In the genomic region with DNA sequence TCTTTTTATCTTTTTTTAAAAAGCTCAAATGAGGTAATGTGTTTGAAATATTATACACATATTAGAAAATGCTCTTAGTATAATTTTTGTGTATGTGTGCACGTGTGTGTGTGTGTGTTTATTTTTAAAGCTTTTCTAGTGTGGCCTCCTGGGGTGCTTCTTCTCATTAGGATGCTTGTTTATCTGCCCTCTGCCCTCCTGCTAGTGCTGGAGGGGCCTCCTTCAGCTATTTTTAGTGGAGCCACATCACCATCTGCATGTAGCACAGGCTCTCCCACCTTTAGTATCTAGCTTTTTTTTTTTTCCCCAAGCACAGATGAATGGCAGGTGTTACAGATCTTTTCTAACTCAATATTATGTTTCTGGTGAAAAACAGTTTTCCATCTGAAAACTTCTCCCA, we compare ENCODE assay signal across 21 cellular contexts.
DNase-seq lines count a peak whose midpoint lies in the region; ATAC-seq and TF ChIP-seq lines count a peak whose summit lies in the region.
"Had no signal": no experiment of that assay in that cellular context is flagged by ENCODE, and none has a peak within 500 bp of the region (broad histone marks: within the 10 kb centered on the region; RNA-seq: fewer than 3 reads in every experiment).

No MANE protein-coding gene starts in this region.

- no peaks in the 10 kb centered on the region for H3K9me2 ChIP-seq in GM23338 (ENCODE audit: insufficient read depth)

- no peak for DNase-seq in GM23338 (ENCODE audit: low spot score)
- DNase-seq in NCI-H69 (lab: John Stamatoyannopoulos, UW): peak; percentile 45
- DNase-seq in iPS-NIHi11 (ENCODE audit: low spot score): peak; percentile 12
- DNase-seq in stimulated activated CD8-positive, alpha-beta memory T cell treated with anti-CD3 and anti-CD28 coated beads, Interleukin-4, amount 100 ng/mL, for 48 hours: no peak
- no peak for DNase-seq in osteocyte (ENCODE audit: extremely low spot score, unreplicated experiment)
- DNase-seq: AML-193; CD4-positive, alpha-beta T cell; Karpas-422; MV-4-11; NCI-H1105 treated with DMSO at 0.1 percent for 48 hours; NCI-H1694; NCI-H2029 treated with DMSO at 0.1 percent for 48 hours; NCI-H526; RPMI8226; SHP77 treated with DMSO at 0.1 percent for 48 hours had no signal

- H3K36me3 ChIP-seq in GM23338 (ENCODE audit: insufficient read depth) (no peaks in the 10 kb centered on the region), HEK293 (ENCODE audit: control insufficient read depth in 2 of 2, insufficient read depth in 1 of 2, low read length in 2 of 2) (no peaks in the 10 kb centered on the region)
- H3K36me3 ChIP-seq: BLaER1 treated with 17β-estradiol and CSF1 and Interleukin-3, amounts not matched to agents 10 nM and 100 nM had no signal

- no peaks in the 10 kb centered on the region for H3K27me3 ChIP-seq in GM23338 (ENCODE audit: insufficient read depth)
- H3K27me3 ChIP-seq: BLaER1 treated with 17β-estradiol and CSF1 and Interleukin-3, amounts not matched to agents 10 nM and 100 nM had no signal

- no peak overlapping the region for H3K27ac ChIP-seq in GM23338 (ENCODE audit: low read depth)
- no peak overlapping the region for H3K27ac ChIP-seq in HEK293 (ENCODE audit: extremely low read depth, low read depth, low read length)
- H3K27ac ChIP-seq: A549; BLaER1 treated with 17β-estradiol and CSF1 and Interleukin-3, amounts not matched to agents 10 nM and 100 nM; HL-60 had no signal

- no peak overlapping the region for H3K4me2 ChIP-seq in GM23338
- H3K4me2 ChIP-seq: A549; BLaER1 treated with 17β-estradiol and CSF1 and Interleukin-3, amounts not matched to agents 10 nM and 100 nM had no signal

- no peaks in the 10 kb centered on the region for H3K36me3 Mint-ChIP-seq in GM23338 (ENCODE audit: low read depth)
- H3K36me3 Mint-ChIP-seq in osteocyte (ENCODE audit: unreplicated experiment): no peaks in the 10 kb centered on the region
- H3K36me3 Mint-ChIP-seq: IgD-negative memory B cell had no signal

- no peaks in the 10 kb centered on the region for H3K79me2 ChIP-seq in GM23338 (replicated peaks; ENCODE audit: insufficient read depth)

- H3K9me3 Mint-ChIP-seq in GM23338 (no peaks in the 10 kb centered on the region), osteocyte (ENCODE audit: unreplicated experiment) (no peaks in the 10 kb centered on the region)

- H3F3A ChIP-seq in GM23338 (replicated peaks; ENCODE audit: low read depth): no peaks in the 10 kb centered on the region

- no peaks in the 10 kb centered on the region for H4K20me1 ChIP-seq in GM23338 (replicated peaks; ENCODE audit: insufficient read depth)
- H4K20me1 ChIP-seq: BLaER1 treated with 17β-estradiol and CSF1 and Interleukin-3, amounts not matched to agents 10 nM and 100 nM had no signal

- CTCF ChIA-PET in HEK293 (lab: Yijun Ruan, JAX): no interaction called here

- no peaks in the 10 kb centered on the region for H3K9me3 ChIP-seq in HEK293 (ENCODE audit: control insufficient read depth, insufficient read depth, low read depth, low read length)
- H3K9me3 ChIP-seq: A549; BLaER1 treated with 17β-estradiol and CSF1 and Interleukin-3, amounts not matched to agents 10 nM and 100 nM had no signal

- no peak overlapping the region for H2AFZ ChIP-seq in GM23338

- POLR2A ChIA-PET in HEK293 (lab: Yijun Ruan, JAX): no interaction called here

- no peak for TF ChIP-seq CTCF in GM23338 (conservative IDR thresholded peaks at IDR 0.05; ENCODE audit: low read depth in 2 of 2)
- TF ChIP-seq CTCF in HEK293 (tag by site-specific recombination; IDR thresholded peaks at IDR 0.05): no peak
- no peak for TF ChIP-seq CTCF in osteocyte (IDR thresholded peaks at IDR 0.05)

- H3K27me3 Mint-ChIP-seq in GM23338 (ENCODE audit: insufficient read depth, low read depth, poor library complexity): no peaks in the 10 kb centered on the region
- no peaks in the 10 kb centered on the region for H3K27me3 Mint-ChIP-seq in osteocyte (ENCODE audit: unreplicated experiment)
- H3K27me3 Mint-ChIP-seq: CD4-positive, alpha-beta T cell; IgD-negative memory B cell had no signal

- H3K4me1 ChIP-seq in GM23338 (ENCODE audit: insufficient read depth): peaks cover 8% of the 10 kb centered on the region
- no peaks in the 10 kb centered on the region for H3K4me1 ChIP-seq in HEK293 (ENCODE audit: control insufficient read depth, insufficient read depth, low read length)
- H3K4me1 ChIP-seq: A549; BLaER1 treated with 17β-estradiol and CSF1 and Interleukin-3, amounts not matched to agents 10 nM and 100 nM had no signal

- H3K4me1 Mint-ChIP-seq in GM23338: peaks cover 27% of the 10 kb centered on the region
- H3K4me1 Mint-ChIP-seq in osteocyte (ENCODE audit: unreplicated experiment): peaks cover 16% of the 10 kb centered on the region
- H3K4me1 Mint-ChIP-seq: IgD-negative memory B cell had no signal

- H3K4me3 ChIP-seq in GM23338 (no peak overlapping the region), HEK293 (ENCODE audit: low read depth, low read length) (no peak overlapping the region)
- H3K4me3 ChIP-seq: A549; BLaER1 treated with 17β-estradiol and CSF1 and Interleukin-3, amounts not matched to agents 10 nM and 100 nM had no signal

- H3K4me3 Mint-ChIP-seq in GM23338 (no peak overlapping the region), osteocyte (ENCODE audit: unreplicated experiment) (no peak overlapping the region)
- H3K4me3 Mint-ChIP-seq: CD4-positive, alpha-beta T cell; IgD-negative memory B cell had no signal

- H3K27ac Mint-ChIP-seq in GM23338 (no peak overlapping the region), osteocyte (ENCODE audit: unreplicated experiment) (no peak overlapping the region)
- H3K27ac Mint-ChIP-seq: CD4-positive, alpha-beta T cell; IgD-negative memory B cell had no signal

- peak; percentile 57 for ATAC-seq in GM23338
- ATAC-seq in GM21526 (IDR thresholded peaks at IDR 0.05; ENCODE audit: low FRiP score, unreplicated experiment): no peak
- ATAC-seq: A549 had no signal

TF ChIP-seq in GM23338, 12 proteins besides CTCF, POLR2A, EP300 and RAD21:
- TF ChIP-seq EZH2phosphoT487 (IDR thresholded peaks at IDR 0.05; ENCODE audit: unreplicated experiment): no peak
- TF ChIP-seq CREB1 (CRISPR knock-in tag; IDR thresholded peaks at IDR 0.05; ENCODE audit: low read depth): no peak
- TF ChIP-seq POLR2AphosphoS5 (IDR thresholded peaks at IDR 0.05; ENCODE audit: low read depth): no peak
- TF ChIP-seq, protein P1, sequence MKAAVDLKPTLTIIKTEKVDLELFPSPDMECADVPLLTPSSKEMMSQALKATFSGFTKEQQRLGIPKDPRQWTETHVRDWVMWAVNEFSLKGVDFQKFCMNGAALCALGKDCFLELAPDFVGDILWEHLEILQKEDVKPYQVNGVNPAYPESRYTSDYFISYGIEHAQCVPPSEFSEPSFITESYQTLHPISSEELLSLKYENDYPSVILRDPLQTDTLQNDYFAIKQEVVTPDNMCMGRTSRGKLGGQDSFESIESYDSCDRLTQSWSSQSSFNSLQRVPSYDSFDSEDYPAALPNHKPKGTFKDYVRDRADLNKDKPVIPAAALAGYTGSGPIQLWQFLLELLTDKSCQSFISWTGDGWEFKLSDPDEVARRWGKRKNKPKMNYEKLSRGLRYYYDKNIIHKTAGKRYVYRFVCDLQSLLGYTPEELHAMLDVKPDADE (IDR thresholded peaks at IDR 0.05): no peak
- TF ChIP-seq EZH2 (IDR thresholded peaks at IDR 0.05; ENCODE audit: low read depth, unreplicated experiment): no peak
- no peak for TF ChIP-seq ZNF114 (CRISPR knock-in tag; IDR thresholded peaks at IDR 0.05)
- TF ChIP-seq JUNB (IDR thresholded peaks at IDR 0.05; ENCODE audit: unreplicated experiment): no peak
- TF ChIP-seq ZNF331 (CRISPR knock-in tag; IDR thresholded peaks at IDR 0.05; ENCODE audit: low read depth): no peak

TF ChIP-seq in HEK293, 187 proteins besides CTCF, POLR2A, EP300 and RAD21:
- TF ChIP-seq GLIS1 (tag by site-specific recombination; IDR thresholded peaks at IDR 0.05) (peak; percentile 76), GLIS2 (tag by site-specific recombination; IDR thresholded peaks at IDR 0.05) (no peak), ZNF10 (tag by site-specific recombination; IDR thresholded peaks at IDR 0.05) (no peak), OSR2 (tag by site-specific recombination; IDR thresholded peaks at IDR 0.05) (no peak)
- TF ChIP-seq, protein P2, sequence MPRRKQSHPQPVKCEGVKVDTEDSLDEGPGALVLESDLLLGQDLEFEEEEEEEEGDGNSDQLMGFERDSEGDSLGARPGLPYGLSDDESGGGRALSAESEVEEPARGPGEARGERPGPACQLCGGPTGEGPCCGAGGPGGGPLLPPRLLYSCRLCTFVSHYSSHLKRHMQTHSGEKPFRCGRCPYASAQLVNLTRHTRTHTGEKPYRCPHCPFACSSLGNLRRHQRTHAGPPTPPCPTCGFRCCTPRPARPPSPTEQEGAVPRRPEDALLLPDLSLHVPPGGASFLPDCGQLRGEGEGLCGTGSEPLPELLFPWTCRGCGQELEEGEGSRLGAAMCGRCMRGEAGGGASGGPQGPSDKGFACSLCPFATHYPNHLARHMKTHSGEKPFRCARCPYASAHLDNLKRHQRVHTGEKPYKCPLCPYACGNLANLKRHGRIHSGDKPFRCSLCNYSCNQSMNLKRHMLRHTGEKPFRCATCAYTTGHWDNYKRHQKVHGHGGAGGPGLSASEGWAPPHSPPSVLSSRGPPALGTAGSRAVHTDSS (tag by site-specific recombination; IDR thresholded peaks at IDR 0.05): no peak
- TF ChIP-seq, protein P3, sequence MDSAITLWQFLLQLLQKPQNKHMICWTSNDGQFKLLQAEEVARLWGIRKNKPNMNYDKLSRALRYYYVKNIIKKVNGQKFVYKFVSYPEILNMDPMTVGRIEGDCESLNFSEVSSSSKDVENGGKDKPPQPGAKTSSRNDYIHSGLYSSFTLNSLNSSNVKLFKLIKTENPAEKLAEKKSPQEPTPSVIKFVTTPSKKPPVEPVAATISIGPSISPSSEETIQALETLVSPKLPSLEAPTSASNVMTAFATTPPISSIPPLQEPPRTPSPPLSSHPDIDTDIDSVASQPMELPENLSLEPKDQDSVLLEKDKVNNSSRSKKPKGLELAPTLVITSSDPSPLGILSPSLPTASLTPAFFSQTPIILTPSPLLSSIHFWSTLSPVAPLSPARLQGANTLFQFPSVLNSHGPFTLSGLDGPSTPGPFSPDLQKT (IDR thresholded peaks at IDR 0.05; ENCODE audit: borderline replicate concordance, low read depth, low read length): no peak

Comparison
In these comparisons a context has a peak if more than half of its experiments do, and no peak if none do; other contexts are left out.
1. DNase-seq: peak in NCI-H69 (single experiment) and iPS-NIHi11 (single experiment); none in GM23338 (single experiment), stimulated activated CD8-positive, alpha-beta memory T cell treated with anti-CD3 and anti-CD28 coated beads, Interleukin-4, amount 100 ng/mL, for 48 hours (single experiment) and osteocyte (single experiment).